ENCODE assay signal across 31 cellular contexts in the genomic region with DNA sequence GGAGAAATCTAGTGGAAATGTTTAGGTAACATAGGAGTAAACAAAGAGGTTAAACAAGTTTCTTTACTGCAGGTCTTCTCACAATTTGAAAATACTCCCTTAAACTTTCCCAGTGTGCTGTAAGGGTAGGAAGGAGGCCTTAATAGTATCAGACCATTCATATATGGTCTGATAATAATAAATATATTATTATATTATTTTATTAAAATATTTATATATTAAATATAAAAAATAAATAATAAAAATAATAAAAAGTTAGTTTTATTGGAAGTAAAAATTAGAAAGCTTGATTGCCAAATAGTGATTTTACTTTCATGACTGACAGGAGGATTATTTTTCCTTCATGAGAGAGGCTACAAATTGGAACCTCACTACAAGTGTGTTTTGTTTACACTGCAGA. TPM values are rescaled to one million over a fixed set of nuclear protein-coding genes. Genes with fewer than 3 reads are reported as not detected.
"Had no signal": no experiment of that assay in that cellular context is flagged by ENCODE, and none has a peak within 500 bp of the region (broad histone marks: within the 10 kb centered on the region; RNA-seq: fewer than 3 reads in every experiment).

No MANE protein-coding gene starts in this region.

- H3K27me3 ChIP-seq: heart right ventricle, hepatocyte, left lung, neutrophil, sigmoid colon, suprapubic skin, tibial artery, upper lobe of right lung had no signal

- H3K4me1 Mint-ChIP-seq: naive thymus-derived CD8-positive, alpha-beta T cell; stimulated activated effector memory CD8-positive, alpha-beta T cell treated with anti-CD3 and anti-CD28 coated beads, Interleukin-12 subunit alpha, Interleukin-12 subunit beta, amount 100 ng/mL, for 72 hours had no signal

- H3K9me3 ChIP-seq: heart right ventricle, left lung, lower lobe of right lung, neutrophil, prostate gland, sigmoid colon, spleen, suprapubic skin, thoracic aorta, tibial artery, upper lobe of right lung had no signal

- H3K4me1 ChIP-seq: left lung, lower lobe of right lung, prostate gland, sigmoid colon, suprapubic skin, tibial artery, upper lobe of right lung had no signal

- FAIRE-seq: small intestine had no signal

- DNase-seq: heart right ventricle; islet precursor cell; kidney glomerular epithelial cell; left cardiac atrium; left lung; lower lobe of right lung; mammary epithelial cell; mesenchymal stem cell; naive thymus-derived CD8-positive, alpha-beta T cell; occipital lobe; posterior cingulate gyrus; retina; right cardiac atrium; sigmoid colon; small intestine; spleen; stimulated activated CD4-positive, alpha-beta T cell treated with anti-CD3 and anti-CD28 coated beads, Interleukin-4, amount 100 ng/mL, for 24 hours; stimulated activated naive CD4-positive, alpha-beta T cell; tibial artery; trophoblast cell; upper lobe of right lung had no signal

- H3K9me3 Mint-ChIP-seq: naive thymus-derived CD8-positive, alpha-beta T cell; nephron; neural crest cell; stimulated activated effector memory CD8-positive, alpha-beta T cell treated with anti-CD3 and anti-CD28 coated beads, Interleukin-12 subunit alpha, Interleukin-12 subunit beta, amount 100 ng/mL, for 72 hours; stimulated activated naive CD8-positive, alpha-beta T cell treated with anti-CD3 and anti-CD28 coated beads, Interleukin-15, Interleukin-2, amounts not matched to agents 100 ng/mL and 50 ng/mL, for 24 hours had no signal

- ATAC-seq: heart right ventricle; left cardiac atrium; left lung; lower lobe of right lung; naive thymus-derived CD8-positive, alpha-beta T cell; right cardiac atrium; stimulated activated effector memory CD8-positive, alpha-beta T cell treated with anti-CD3 and anti-CD28 coated beads, Interleukin-12 subunit alpha, Interleukin-12 subunit beta, amount 100 ng/mL, for 72 hours; upper lobe of right lung had no signal

- H3K27ac Mint-ChIP-seq: naive thymus-derived CD8-positive, alpha-beta T cell; nephron; stimulated activated effector memory CD8-positive, alpha-beta T cell treated with anti-CD3 and anti-CD28 coated beads, Interleukin-12 subunit alpha, Interleukin-12 subunit beta, amount 100 ng/mL, for 72 hours; stimulated activated naive CD8-positive, alpha-beta T cell treated with anti-CD3 and anti-CD28 coated beads, Interleukin-15, Interleukin-2, amounts not matched to agents 100 ng/mL and 50 ng/mL, for 24 hours had no signal

- H3K36me3 ChIP-seq: left lung, lower lobe of right lung, neutrophil, prostate gland, sigmoid colon, spleen, suprapubic skin, thoracic aorta, tibial artery, upper lobe of right lung had no signal

- H3K4me3 ChIP-seq: heart right ventricle, hepatocyte, left lung, lower lobe of right lung, prostate gland, sigmoid colon, spleen, suprapubic skin, thoracic aorta, tibial artery, upper lobe of right lung had no signal

- H3K4me2 ChIP-seq: hepatocyte had no signal

- H3K27me3 Mint-ChIP-seq: naive thymus-derived CD8-positive, alpha-beta T cell; stimulated activated naive CD8-positive, alpha-beta T cell treated with anti-CD3 and anti-CD28 coated beads, Interleukin-15, Interleukin-2, amounts not matched to agents 100 ng/mL and 50 ng/mL, for 24 hours had no signal

- H3K27ac ChIP-seq: hepatocyte, left lung, lower lobe of right lung, neutrophil, prostate gland, sigmoid colon, spleen, suprapubic skin, thoracic aorta, tibial artery, upper lobe of right lung had no signal

- H3K36me3 Mint-ChIP-seq: naive thymus-derived CD8-positive, alpha-beta T cell; stimulated activated effector memory CD8-positive, alpha-beta T cell treated with anti-CD3 and anti-CD28 coated beads, Interleukin-12 subunit alpha, Interleukin-12 subunit beta, amount 100 ng/mL, for 72 hours had no signal

- H2AFZ ChIP-seq: hepatocyte had no signal

- H3K4me3 Mint-ChIP-seq: naive thymus-derived CD8-positive, alpha-beta T cell; nephron; neural crest cell; stimulated activated effector memory CD8-positive, alpha-beta T cell treated with anti-CD3 and anti-CD28 coated beads, Interleukin-12 subunit alpha, Interleukin-12 subunit beta, amount 100 ng/mL, for 72 hours; stimulated activated naive CD8-positive, alpha-beta T cell treated with anti-CD3 and anti-CD28 coated beads, Interleukin-15, Interleukin-2, amounts not matched to agents 100 ng/mL and 50 ng/mL, for 24 hours had no signal

RNA-seq across cellular contexts. Expression of a gene that starts 7.1 kb away (rescaled TPM):
- total RNA-seq: mammary epithelial cell, neural crest cell, osteocyte had no signal
- polyA plus RNA-seq: mammary epithelial cell; naive thymus-derived CD8-positive, alpha-beta T cell had no signal
